In genomic region chr5:36359267-36359666, GRCh38 we compare ENCODE assay signal across 25 cellular contexts. TPM values are rescaled to one million over a fixed set of nuclear protein-coding genes. Genes with fewer than 3 reads are reported as not detected.
A peak's percentile ranks its signal among the peaks of the same experiment; 100 is the strongest.
DNase-seq lines count a peak whose midpoint lies in the region; ATAC-seq and TF ChIP-seq lines count a peak whose summit lies in the region.
"Had no signal": no experiment of that assay in that cellular context is flagged by ENCODE, and none has a peak within 500 bp of the region (broad histone marks: within the 10 kb centered on the region; RNA-seq: fewer than 3 reads in every experiment).

No MANE protein-coding gene starts in this region.

- no peak overlapping the region for H3K27ac ChIP-seq in smooth muscle cell (ENCODE audit: low read depth)
- H3K27ac ChIP-seq: 22Rv1, ovary had no signal

- CTCF ChIA-PET in GM10248 (lab: Yijun Ruan, JAX), result no interaction called here

- WGBS in smooth muscle cell (ENCODE audit: low lambda C conversion rate), result 61% methylated on average over 6 of the region's 6 CpGs

- peaks cover 6% of the 10 kb centered on the region for H3K4me1 Mint-ChIP-seq in activated CD4-positive, alpha-beta T cell treated with anti-CD3 and anti-CD28 coated beads, Interleukin-2, amount 10 ng/mL, durations not matched to agents 24 days and 14 days
- H3K4me1 Mint-ChIP-seq: central memory CD8-positive, alpha-beta T cell; naive B cell had no signal

- no peaks in the 10 kb centered on the region for H3K9me3 ChIP-seq in smooth muscle cell (replicated peaks; ENCODE audit: low read depth)
- H3K9me3 ChIP-seq: ovary had no signal

- H3K4me1 ChIP-seq in smooth muscle cell (ENCODE audit: low read depth), result peaks cover 13% of the 10 kb centered on the region

- TF ChIP-seq CTCF in smooth muscle cell (IDR thresholded peaks at IDR 0.05; ENCODE audit: borderline replicate concordance, insufficient read depth, poor library complexity, severe bottlenecking) (no peak), GM10248 (IDR thresholded peaks at IDR 0.05; ENCODE audit: control extremely low read depth, extremely low read depth, low read depth, missing control alignments) (no peak)

- H3K27me3 Mint-ChIP-seq in activated CD4-positive, alpha-beta T cell treated with anti-CD3 and anti-CD28 coated beads, Interleukin-2, amount 10 ng/mL, durations not matched to agents 24 days and 14 days, result no peaks in the 10 kb centered on the region
- H3K27me3 Mint-ChIP-seq: central memory CD8-positive, alpha-beta T cell; naive B cell had no signal

- H4K20me1 ChIP-seq in smooth muscle cell (ENCODE audit: low read depth), result no peaks in the 10 kb centered on the region

- H2AFZ ChIP-seq in smooth muscle cell (ENCODE audit: low read depth), result no peak overlapping the region

- ATAC-seq in GM21367 (IDR thresholded peaks at IDR 0.05; ENCODE audit: unreplicated experiment), result no peak
- ATAC-seq: CD8-positive, alpha-beta T cell had no signal

- H3K36me3 Mint-ChIP-seq in activated CD4-positive, alpha-beta T cell treated with anti-CD3 and anti-CD28 coated beads, Interleukin-2, amount 10 ng/mL, durations not matched to agents 24 days and 14 days (ENCODE audit: low read depth), result no peaks in the 10 kb centered on the region
- H3K36me3 Mint-ChIP-seq: CD8-positive, alpha-beta T cell; naive B cell had no signal

- H3K4me3 Mint-ChIP-seq in activated CD4-positive, alpha-beta T cell treated with anti-CD3 and anti-CD28 coated beads, Interleukin-2, amount 10 ng/mL, durations not matched to agents 24 days and 14 days, result no peak overlapping the region
- H3K4me3 Mint-ChIP-seq: CD8-positive, alpha-beta T cell; central memory CD8-positive, alpha-beta T cell; naive B cell had no signal

- peak overlapping the region; percentile 63 for H3K4me2 ChIP-seq in smooth muscle cell

- intact Hi-C loops in activated CD4-positive, alpha-beta T cell treated with anti-CD3 and anti-CD28 coated beads, Interleukin-2, amount 10 ng/mL, durations not matched to agents 24 days and 14 days (cut with micrococcal nuclease), result no loop called here

- H3K79me2 ChIP-seq in smooth muscle cell (ENCODE audit: low read depth), result no peaks in the 10 kb centered on the region

- H3K27ac Mint-ChIP-seq in activated CD4-positive, alpha-beta T cell treated with anti-CD3 and anti-CD28 coated beads, Interleukin-2, amount 10 ng/mL, durations not matched to agents 24 days and 14 days, result no peak overlapping the region
- H3K27ac Mint-ChIP-seq: CD8-positive, alpha-beta T cell; naive B cell had no signal

- no peaks in the 10 kb centered on the region for H3K36me3 ChIP-seq in smooth muscle cell (ENCODE audit: low read depth)
- H3K36me3 ChIP-seq: ovary had no signal

- H3K27me3 ChIP-seq in smooth muscle cell (ENCODE audit: low read depth), result no peaks in the 10 kb centered on the region
- H3K27me3 ChIP-seq: ovary had no signal

- H3F3A ChIP-seq in smooth muscle cell (ENCODE audit: low read depth), result peaks cover 11% of the 10 kb centered on the region

- no peak overlapping the region for H3K4me3 ChIP-seq in smooth muscle cell
- H3K4me3 ChIP-seq: ovary had no signal

- H3K9ac ChIP-seq in smooth muscle cell (ENCODE audit: low read depth), result no peak overlapping the region

- peak; percentile 48 for DNase-seq in activated CD4-positive, alpha-beta T cell treated with anti-CD3 and anti-CD28 coated beads, Interleukin-2, amount 10 ng/mL, durations not matched to agents 24 days and 14 days
- DNase-seq in activated CD4-positive, alpha-beta T cell treated with anti-CD3 and anti-CD28 coated beads, Interleukin-2, amount 50 U/mL, for 4 hours, result no peak
- peak; percentile 27 for DNase-seq in amniotic epithelial cell (ENCODE audit: low read depth)
- DNase-seq in iris pigment epithelial cell (ENCODE audit: low read depth), result peak; percentile 24
- DNase-seq in smooth muscle cell (lab: John Stamatoyannopoulos, UW; ENCODE audit: unreplicated experiment), result no peak
- DNase-seq in GM10248 (ENCODE audit: extremely low spot score), result no peak
- no peak for DNase-seq in occipital lobe (lab: John Stamatoyannopoulos, UW)
- DNase-seq: activated CD4-positive, alpha-beta T cell treated with anti-CD3 and anti-CD28 coated beads, Interleukin-2, amount 50 U/mL, for 1 hour; activated naive CD4-positive, alpha-beta T cell treated with anti-CD3 and anti-CD28 coated beads, Interleukin-2, amount 50 U/mL, for 16 hours; anterior cingulate cortex; CD8-positive, alpha-beta T cell; GF-D8; kidney glomerular epithelial cell; naive B cell; NCI-H1417; NCI-H2081; NCI-H446; NCI-H82; SHP77; stimulated activated CD8-positive, alpha-beta memory T cell treated with anti-CD3 and anti-CD28 coated beads, Interleukin-4, amount 100 ng/mL, for 48 hours; T-helper 9 cell had no signal

- POLR2A ChIA-PET in GM10248 (lab: Yijun Ruan, JAX), result no interaction called here

- H3K9me3 Mint-ChIP-seq in activated CD4-positive, alpha-beta T cell treated with anti-CD3 and anti-CD28 coated beads, Interleukin-2, amount 10 ng/mL, durations not matched to agents 24 days and 14 days, result no peaks in the 10 kb centered on the region
- H3K9me3 Mint-ChIP-seq: CD8-positive, alpha-beta T cell; central memory CD8-positive, alpha-beta T cell; naive B cell had no signal

RNA-seq across cellular contexts. Expression of gene RANBP3L, which starts 57.6 kb away (rescaled TPM):
- not detected in 2 replicates for total RNA-seq in activated CD4-positive, alpha-beta T cell treated with anti-CD3 and anti-CD28 coated beads, Interleukin-2, amount 10 ng/mL, durations not matched to agents 24 days and 14 days
- total RNA-seq in smooth muscle cell, result 0.40 and 5.6 TPM in 2 replicates
- polyA plus RNA-seq in smooth muscle cell, result 0.38 TPM in 1 of 2 replicates, not detected in the other
- total RNA-seq in occipital lobe, result 14.7 TPM
- total RNA-seq: CD8-positive, alpha-beta T cell had no signal

Comparison
In these comparisons a context has a peak if more than half of its experiments do, and no peak if none do; other contexts are left out.
1. DNase-seq: peak in activated CD4-positive, alpha-beta T cell treated with anti-CD3 and anti-CD28 coated beads, Interleukin-2, amount 10 ng/mL, durations not matched to agents 24 days and 14 days (single experiment), amniotic epithelial cell (single experiment) and iris pigment epithelial cell (single experiment); none in activated CD4-positive, alpha-beta T cell treated with anti-CD3 and anti-CD28 coated beads, Interleukin-2, amount 50 U/mL, for 4 hours (0 of 2), smooth muscle cell (single experiment), GM10248 (single experiment) and occipital lobe (single experiment).